ENCODE assay signal across 25 cellular contexts in genomic region chr7:88455696-88456095, GRCh38.
A peak's percentile ranks its signal among the peaks of the same experiment; 100 is the strongest.
DNase-seq lines count a peak whose midpoint lies in the region; TF ChIP-seq lines count a peak whose summit lies in the region.
"Had no signal": no experiment of that assay in that cellular context is flagged by ENCODE, and none has a peak within 500 bp of the region (broad histone marks: within the 10 kb centered on the region; RNA-seq: fewer than 3 reads in every experiment).

No MANE protein-coding gene starts in this region.

- no TSS peak for BruUV-seq in PC-9 (replicated peaks; lab: Mats Ljungman, UMichigan)

- H3K27ac ChIP-seq in PC-9 (peak overlapping the region; percentile 54), smooth muscle cell (ENCODE audit: low read depth) (no peak overlapping the region), tibial nerve (no peak overlapping the region)
- H3K27ac ChIP-seq: heart right ventricle, left lung had no signal

- H2AFZ ChIP-seq in PC-9 (no peak overlapping the region), smooth muscle cell (ENCODE audit: low read depth) (peak overlapping the region; percentile 16)

- H3K79me2 ChIP-seq in PC-9 (ENCODE audit: low read depth) (no peaks in the 10 kb centered on the region), smooth muscle cell (ENCODE audit: low read depth) (no peaks in the 10 kb centered on the region)

- H3K27me3 Mint-ChIP-seq in activated CD4-positive, alpha-beta T cell treated with anti-CD3 and anti-CD28 coated beads, Interleukin-2, amount 10 ng/mL, durations not matched to agents 24 days and 14 days: no peaks in the 10 kb centered on the region
- H3K27me3 Mint-ChIP-seq: activated naive CD8-positive, alpha-beta T cell treated with anti-CD3 and anti-CD28 coated beads for 36 hours; B cell; central memory CD8-positive, alpha-beta T cell had no signal

- no peaks in the 10 kb centered on the region for H3K9me2 ChIP-seq in PC-9 (ENCODE audit: insufficient read depth)

- no peak overlapping the region for H3K9ac ChIP-seq in smooth muscle cell (ENCODE audit: low read depth)

- H3K9me3 ChIP-seq in PC-9 (ENCODE audit: insufficient read depth, low read depth) (no peaks in the 10 kb centered on the region; the same call in 1 of the 2 replicates), smooth muscle cell (replicated peaks; ENCODE audit: low read depth) (no peaks in the 10 kb centered on the region), tibial nerve (no peaks in the 10 kb centered on the region)
- H3K9me3 ChIP-seq: heart right ventricle, left lung had no signal

- peak; percentile 3 for DNase-seq in activated CD4-positive, alpha-beta T cell treated with anti-CD3 and anti-CD28 coated beads, Interleukin-2, amount 10 ng/mL, durations not matched to agents 24 days and 14 days
- no peak for DNase-seq in activated CD4-positive, alpha-beta T cell treated with anti-CD3 and anti-CD28 coated beads, Interleukin-2, amount 50 U/mL, for 4 hours
- DNase-seq in PC-9 (peak; percentile 15 to 66), fibroblast of pulmonary artery (ENCODE audit: low read depth) (peak; percentile 1), smooth muscle cell (lab: John Stamatoyannopoulos, UW; ENCODE audit: unreplicated experiment) (no peak), ecto neural progenitor cell (ENCODE audit: low spot score) (no peak), tibial nerve (ENCODE audit: low spot score in 2 of 2) (no peak), HuH-7 (ENCODE audit: low spot score) (no peak)
- DNase-seq: activated effector memory CD4-positive, alpha-beta T cell treated with anti-CD3 and anti-CD28 coated beads, Interleukin-2, amount 50 U/mL, for 16 hours; activated naive CD8-positive, alpha-beta T cell treated with anti-CD3 and anti-CD28 coated beads for 36 hours; activated T-cell treated with anti-CD3 and anti-CD28 coated beads, Interleukin-2, amount 50 U/mL, for 1 hour; aorta; CD8-positive, alpha-beta T cell; DMS 273 treated with DMSO at 0.1 percent for 48 hours; effector memory CD4-positive, alpha-beta T cell; heart right ventricle; IMR-90; left lung; naive thymus-derived CD8-positive, alpha-beta T cell; NCI-H1092 treated with DMSO at 0.1 percent for 48 hours; NCI-H187 treated with DMSO at 0.1 percent for 48 hours; stimulated activated naive CD8-positive, alpha-beta T cell treated with anti-CD3 and anti-CD28 coated beads, Interleukin-15, amount 100 ng/mL, for 72 hours had no signal

- H4K20me1 ChIP-seq in PC-9 (ENCODE audit: insufficient read depth) (no peaks in the 10 kb centered on the region), smooth muscle cell (ENCODE audit: low read depth) (no peaks in the 10 kb centered on the region)

- TF ChIP-seq POLR2A in tibial nerve (IDR thresholded peaks at IDR 0.05): no peak

- POLR2A ChIA-PET in PC-9 (lab: Charles Lee; ENCODE audit: unreplicated experiment): interaction anchor here (0.6 kb wide), 3 partner anchors 23 to 1626 kb away, joined by 3 to 6 read pairs (median 3); no protein-coding TSS in a partner anchor

- H3K4me3 ChIP-seq in PC-9 (no peak overlapping the region), fibroblast of pulmonary artery (replicated peaks; ENCODE audit: low read depth, low read length) (no peak overlapping the region), smooth muscle cell (no peak overlapping the region), tibial nerve (no peak overlapping the region)
- H3K4me3 ChIP-seq: heart right ventricle, left lung had no signal

- no peaks in the 10 kb centered on the region for H3K4me1 Mint-ChIP-seq in activated CD4-positive, alpha-beta T cell treated with anti-CD3 and anti-CD28 coated beads, Interleukin-2, amount 10 ng/mL, durations not matched to agents 24 days and 14 days
- H3K4me1 Mint-ChIP-seq: activated naive CD8-positive, alpha-beta T cell treated with anti-CD3 and anti-CD28 coated beads for 36 hours; B cell; central memory CD8-positive, alpha-beta T cell; naive thymus-derived CD8-positive, alpha-beta T cell; stimulated activated naive CD8-positive, alpha-beta T cell treated with anti-CD3 and anti-CD28 coated beads, Interleukin-15, amount 100 ng/mL, for 72 hours had no signal

- peaks cover 5% of the 10 kb centered on the region; the same call in 1 of the 2 replicates for H3F3A ChIP-seq in PC-9 (ENCODE audit: insufficient read depth, low read depth)
- H3F3A ChIP-seq in smooth muscle cell (ENCODE audit: low read depth): no peaks in the 10 kb centered on the region

- H3K27me3 ChIP-seq in PC-9 (ENCODE audit: insufficient read depth, low read depth) (no peaks in the 10 kb centered on the region), smooth muscle cell (ENCODE audit: low read depth) (no peaks in the 10 kb centered on the region), tibial nerve (no peaks in the 10 kb centered on the region)
- H3K27me3 ChIP-seq: heart right ventricle, left lung had no signal

- peaks cover 13% of the 10 kb centered on the region for H3K4me1 ChIP-seq in PC-9 (replicated peaks; ENCODE audit: insufficient read depth)
- no peaks in the 10 kb centered on the region for H3K4me1 ChIP-seq in smooth muscle cell (ENCODE audit: low read depth)
- peaks cover 0 to 8% (median 0%) of the 10 kb centered on the region in 4 donors for H3K4me1 ChIP-seq in tibial nerve
- H3K4me1 ChIP-seq: left lung had no signal

- no peaks in the 10 kb centered on the region for H3K9me3 Mint-ChIP-seq in activated CD4-positive, alpha-beta T cell treated with anti-CD3 and anti-CD28 coated beads, Interleukin-2, amount 10 ng/mL, durations not matched to agents 24 days and 14 days
- H3K9me3 Mint-ChIP-seq: activated naive CD8-positive, alpha-beta T cell treated with anti-CD3 and anti-CD28 coated beads for 36 hours; CD8-positive, alpha-beta T cell; central memory CD8-positive, alpha-beta T cell; mesothelial cell of epicardium; naive thymus-derived CD8-positive, alpha-beta T cell had no signal

- CTCF ChIA-PET in PC-9 (lab: Charles Lee): no interaction called here

- H3K27ac Mint-ChIP-seq in activated CD4-positive, alpha-beta T cell treated with anti-CD3 and anti-CD28 coated beads, Interleukin-2, amount 10 ng/mL, durations not matched to agents 24 days and 14 days: no peak overlapping the region
- H3K27ac Mint-ChIP-seq: activated naive CD8-positive, alpha-beta T cell treated with anti-CD3 and anti-CD28 coated beads for 36 hours; B cell; CD8-positive, alpha-beta T cell; mesothelial cell of epicardium; naive thymus-derived CD8-positive, alpha-beta T cell; stimulated activated naive CD8-positive, alpha-beta T cell treated with anti-CD3 and anti-CD28 coated beads, Interleukin-15, amount 100 ng/mL, for 72 hours had no signal

- intact Hi-C loops in activated CD4-positive, alpha-beta T cell treated with anti-CD3 and anti-CD28 coated beads, Interleukin-2, amount 10 ng/mL, durations not matched to agents 24 days and 14 days (cut with micrococcal nuclease): no loop called here
- intact Hi-C loops in PC-9 (cut with micrococcal nuclease; ENCODE audit: unreplicated experiment): loop anchor here (1.0 to 5.0 kb wide), 2 partner anchors 148 to 164 kb away; partner anchors contain the start of gene STEAP4

- H3K36me3 ChIP-seq in PC-9 (ENCODE audit: low read depth) (no peaks in the 10 kb centered on the region), smooth muscle cell (ENCODE audit: low read depth) (no peaks in the 10 kb centered on the region), tibial nerve (no peaks in the 10 kb centered on the region)
- H3K36me3 ChIP-seq: heart right ventricle, left lung had no signal

- H3K4me2 ChIP-seq in PC-9: peak overlapping the region; percentile 32; the same call in 1 of the 2 replicates
- no peak overlapping the region for H3K4me2 ChIP-seq in smooth muscle cell

- no peak overlapping the region for H3K4me3 Mint-ChIP-seq in activated CD4-positive, alpha-beta T cell treated with anti-CD3 and anti-CD28 coated beads, Interleukin-2, amount 10 ng/mL, durations not matched to agents 24 days and 14 days
- H3K4me3 Mint-ChIP-seq: activated naive CD8-positive, alpha-beta T cell treated with anti-CD3 and anti-CD28 coated beads for 36 hours; B cell; CD8-positive, alpha-beta T cell; central memory CD8-positive, alpha-beta T cell; mesothelial cell of epicardium; naive thymus-derived CD8-positive, alpha-beta T cell; stimulated activated naive CD8-positive, alpha-beta T cell treated with anti-CD3 and anti-CD28 coated beads, Interleukin-15, amount 100 ng/mL, for 72 hours had no signal

- TF ChIP-seq EP300 in tibial nerve (IDR thresholded peaks at IDR 0.05): no peak

- 94% methylated on average over 1 of the region's 1 CpG for WGBS in smooth muscle cell (ENCODE audit: low lambda C conversion rate)
- WGBS in tibial nerve, 2 donors: 80 to 83% methylated on average over 1 of the region's 1 CpG

- TF ChIP-seq CTCF in PC-9 (conservative IDR thresholded peaks at IDR 0.05) (no peak), fibroblast of pulmonary artery (IDR thresholded peaks at IDR 0.05; ENCODE audit: low read length, missing control alignments) (no peak), smooth muscle cell (IDR thresholded peaks at IDR 0.05; ENCODE audit: borderline replicate concordance, insufficient read depth, poor library complexity, severe bottlenecking) (no peak), tibial nerve (IDR thresholded peaks at IDR 0.05) (no peak)

- no peaks in the 10 kb centered on the region for H3K36me3 Mint-ChIP-seq in activated CD4-positive, alpha-beta T cell treated with anti-CD3 and anti-CD28 coated beads, Interleukin-2, amount 10 ng/mL, durations not matched to agents 24 days and 14 days (ENCODE audit: low read depth)
- H3K36me3 Mint-ChIP-seq: activated naive CD8-positive, alpha-beta T cell treated with anti-CD3 and anti-CD28 coated beads for 36 hours; CD8-positive, alpha-beta T cell; mesothelial cell of epicardium; naive thymus-derived CD8-positive, alpha-beta T cell had no signal

Comparison
In these comparisons a context has a peak if more than half of its experiments do, and no peak if none do; other contexts are left out.
1. DNase-seq: peak in activated CD4-positive, alpha-beta T cell treated with anti-CD3 and anti-CD28 coated beads, Interleukin-2, amount 10 ng/mL, durations not matched to agents 24 days and 14 days (single experiment), PC-9 (2 of 2) and fibroblast of pulmonary artery (single experiment); none in activated CD4-positive, alpha-beta T cell treated with anti-CD3 and anti-CD28 coated beads, Interleukin-2, amount 50 U/mL, for 4 hours (0 of 2), smooth muscle cell (single experiment), ecto neural progenitor cell (single experiment), tibial nerve (0 of 2) and HuH-7 (single experiment).